In genomic region chr11:112024778-112025678, GRCh38 we compare ENCODE assay signal across 1 cellular context.
TF ChIP-seq lines count a peak whose summit lies in the region.

Gene DLAT, plus strand, starts transcription at chr11:112025408. Its CDS starts 65 bp downstream, at chr11:112025473.

TF ChIP-seq in K562, 482 proteins besides CTCF, POLR2A, EP300 and RAD21 (continued from another document and continues in another):
- TF ChIP-seq MNT (conservative IDR thresholded peaks at IDR 0.05): peak; percentile 90 to 94
- no peak for TF ChIP-seq SFPQ (IDR thresholded peaks at IDR 0.05; ENCODE audit: low read depth, low read length)
- no peak for TF ChIP-seq U2AF1 (optimal IDR thresholded peaks at IDR 0.05; ENCODE audit: low read depth, low read length)
- peak; percentile 32; the same call in 1 of the 2 replicates for TF ChIP-seq ZSCAN32 (CRISPR knock-in tag; IDR thresholded peaks at IDR 0.05)
- TF ChIP-seq BRF1 (IDR thresholded peaks at IDR 0.05; ENCODE audit: borderline replicate concordance, extremely low read depth, insufficient read length): no peak
- no peak for TF ChIP-seq ZHX1 (conservative IDR thresholded peaks at IDR 0.05; ENCODE audit: low read length)
- TF ChIP-seq ETV6 (IDR thresholded peaks at IDR 0.05; ENCODE audit: borderline replicate concordance in 1 of 2, low read depth in 2 of 2, low read length in 1 of 2): no peak
- TF ChIP-seq ETV6 (CRISPR knock-in tag; IDR thresholded peaks at IDR 0.05; ENCODE audit: borderline replicate concordance): no peak; the same call in 1 of the 2 replicates
- TF ChIP-seq GATAD2B (IDR thresholded peaks at IDR 0.05; ENCODE audit: borderline replicate concordance): no peak; the same call in 1 of the 2 replicates
- no peak; the same call in none of the 2 replicates for TF ChIP-seq CREM (IDR thresholded peaks at IDR 0.05; ENCODE audit: low read depth)
- no peak for TF ChIP-seq ZNF668 (CRISPR knock-in tag; IDR thresholded peaks at IDR 0.05)
- peak; percentile 78 for TF ChIP-seq TOE1 (IDR thresholded peaks at IDR 0.05; ENCODE audit: borderline replicate concordance)
- no peak for TF ChIP-seq TOE1 (CRISPR knock-in tag; IDR thresholded peaks at IDR 0.05; ENCODE audit: borderline replicate concordance, low read depth)
- TF ChIP-seq TCF3 (CRISPR knock-in tag; IDR thresholded peaks at IDR 0.05): no peak; the same call in 1 of the 2 replicates
- peak; percentile 95 for TF ChIP-seq POLR2G (IDR thresholded peaks at IDR 0.05; ENCODE audit: low read depth, low read length)
- peak; percentile 86; the same call in 1 of the 2 replicates for TF ChIP-seq BRD4 (IDR thresholded peaks at IDR 0.05)
- TF ChIP-seq CHD7 (IDR thresholded peaks at IDR 0.05; ENCODE audit: low read depth, low read length): no peak
- no peak for TF ChIP-seq CREB5 (CRISPR knock-in tag; IDR thresholded peaks at IDR 0.05)
- TF ChIP-seq ZNF407 (IDR thresholded peaks at IDR 0.05; ENCODE audit: low read depth): no peak
